Comparison of ENCODE assay signal across 1 cellular context in the genomic region with DNA sequence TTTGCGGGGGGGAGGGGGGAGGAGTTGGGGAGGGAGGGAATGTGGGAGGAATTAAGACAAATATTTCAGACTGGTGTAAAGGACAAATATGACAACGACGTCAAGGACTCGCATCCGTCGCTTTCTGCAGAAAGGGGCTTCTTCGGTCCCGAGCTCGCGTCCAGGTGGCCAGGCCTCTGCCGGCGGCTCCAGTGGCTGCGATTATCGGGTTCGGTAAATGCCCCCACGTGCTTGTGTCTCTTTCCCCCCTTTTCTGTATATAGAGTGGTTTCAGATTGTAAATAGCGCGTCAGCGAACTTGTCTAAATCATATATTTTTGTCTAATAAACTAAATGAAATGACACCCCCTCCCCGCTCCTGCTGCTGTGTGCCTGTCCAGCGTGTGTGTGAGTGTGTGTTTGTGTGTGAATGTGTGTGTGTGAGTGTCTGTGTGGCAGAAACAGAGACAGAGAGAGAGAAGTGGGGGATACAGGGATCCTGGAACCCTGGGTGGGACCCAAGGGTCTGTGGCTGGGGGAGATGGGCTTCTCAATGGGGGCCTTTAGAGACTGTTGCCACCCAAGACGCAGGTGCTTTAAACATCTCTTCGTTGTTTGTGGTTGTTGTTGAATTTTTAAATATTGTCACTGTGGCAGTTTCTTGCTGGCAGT.
A peak's percentile ranks its signal among the peaks of the same experiment; 100 is the strongest.
TF ChIP-seq lines count a peak whose summit lies in the region.

No MANE protein-coding gene starts in this region.

TF ChIP-seq in GM23338, 12 proteins besides CTCF, POLR2A, EP300 and RAD21 (continued from another document):
- TF ChIP-seq, protein P1, sequence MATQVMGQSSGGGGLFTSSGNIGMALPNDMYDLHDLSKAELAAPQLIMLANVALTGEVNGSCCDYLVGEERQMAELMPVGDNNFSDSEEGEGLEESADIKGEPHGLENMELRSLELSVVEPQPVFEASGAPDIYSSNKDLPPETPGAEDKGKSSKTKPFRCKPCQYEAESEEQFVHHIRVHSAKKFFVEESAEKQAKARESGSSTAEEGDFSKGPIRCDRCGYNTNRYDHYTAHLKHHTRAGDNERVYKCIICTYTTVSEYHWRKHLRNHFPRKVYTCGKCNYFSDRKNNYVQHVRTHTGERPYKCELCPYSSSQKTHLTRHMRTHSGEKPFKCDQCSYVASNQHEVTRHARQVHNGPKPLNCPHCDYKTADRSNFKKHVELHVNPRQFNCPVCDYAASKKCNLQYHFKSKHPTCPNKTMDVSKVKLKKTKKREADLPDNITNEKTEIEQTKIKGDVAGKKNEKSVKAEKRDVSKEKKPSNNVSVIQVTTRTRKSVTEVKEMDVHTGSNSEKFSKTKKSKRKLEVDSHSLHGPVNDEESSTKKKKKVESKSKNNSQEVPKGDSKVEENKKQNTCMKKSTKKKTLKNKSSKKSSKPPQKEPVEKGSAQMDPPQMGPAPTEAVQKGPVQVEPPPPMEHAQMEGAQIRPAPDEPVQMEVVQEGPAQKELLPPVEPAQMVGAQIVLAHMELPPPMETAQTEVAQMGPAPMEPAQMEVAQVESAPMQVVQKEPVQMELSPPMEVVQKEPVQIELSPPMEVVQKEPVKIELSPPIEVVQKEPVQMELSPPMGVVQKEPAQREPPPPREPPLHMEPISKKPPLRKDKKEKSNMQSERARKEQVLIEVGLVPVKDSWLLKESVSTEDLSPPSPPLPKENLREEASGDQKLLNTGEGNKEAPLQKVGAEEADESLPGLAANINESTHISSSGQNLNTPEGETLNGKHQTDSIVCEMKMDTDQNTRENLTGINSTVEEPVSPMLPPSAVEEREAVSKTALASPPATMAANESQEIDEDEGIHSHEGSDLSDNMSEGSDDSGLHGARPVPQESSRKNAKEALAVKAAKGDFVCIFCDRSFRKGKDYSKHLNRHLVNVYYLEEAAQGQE (IDR thresholded peaks at IDR 0.05; ENCODE audit: unreplicated experiment), result no peak
- TF ChIP-seq ETS1 (IDR thresholded peaks at IDR 0.05) (no peak), EZH2 (IDR thresholded peaks at IDR 0.05; ENCODE audit: low read depth, unreplicated experiment) (peak; percentile 13)
